Comparison of ENCODE assay signal across 3 cellular contexts in the genomic region with DNA sequence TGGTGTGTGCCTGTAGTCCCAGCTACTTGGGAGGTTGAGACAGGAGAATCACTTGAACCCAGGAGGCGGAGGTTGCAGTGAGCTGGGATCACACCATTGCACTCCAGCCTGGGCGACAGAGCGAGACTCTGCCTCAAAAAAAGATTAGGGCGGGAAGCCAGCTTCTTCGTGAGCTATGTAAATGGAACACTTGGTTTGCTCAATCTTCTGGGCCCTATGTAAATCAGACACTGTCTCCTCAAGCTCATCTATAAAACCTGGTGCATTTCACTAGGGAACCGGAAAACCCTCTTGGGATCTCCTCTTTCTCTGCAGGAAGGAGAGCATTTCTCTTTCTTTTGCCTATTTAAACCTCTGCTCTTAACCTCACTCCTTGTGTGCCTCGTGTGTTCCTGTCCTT. TPM values are rescaled to one million over a fixed set of nuclear protein-coding genes. Genes with fewer than 3 reads are reported as not detected.
"Had no signal": no experiment of that assay in that cellular context is flagged by ENCODE, and none has a peak within 500 bp of the region (broad histone marks: within the 10 kb centered on the region; RNA-seq: fewer than 3 reads in every experiment).

No MANE protein-coding gene starts in this region.

RNA-seq across cellular contexts. Expression of a gene that starts 32.8 kb away (rescaled TPM):
- total RNA-seq: left lobe of liver, lung microvascular endothelial cell, mesothelial cell of epicardium had no signal
